In the genomic region with DNA sequence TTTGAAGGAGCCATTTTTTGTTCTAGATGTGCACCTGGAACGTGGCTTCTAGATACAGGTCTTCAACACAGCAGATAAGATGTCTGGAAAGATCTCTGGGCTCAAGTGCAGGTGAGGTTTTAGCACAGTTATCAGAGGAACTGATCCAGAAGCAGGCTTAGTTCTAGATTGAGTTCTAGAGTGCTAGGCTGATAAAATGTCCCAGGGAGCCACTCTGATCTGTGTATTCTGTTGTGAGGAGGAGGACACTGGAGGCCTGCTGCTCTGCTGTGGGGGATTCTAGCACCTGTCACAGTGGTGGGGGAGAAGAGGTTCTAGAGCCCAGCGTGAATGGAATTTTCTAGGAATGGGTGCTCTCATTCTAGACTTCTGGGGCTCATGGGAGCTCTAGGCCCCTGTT, we compare ENCODE assay signal across 11 cellular contexts. TPM values are rescaled to one million over a fixed set of nuclear protein-coding genes. Genes with fewer than 3 reads are reported as not detected.
"Had no signal": no experiment of that assay in that cellular context is flagged by ENCODE, and none has a peak within 500 bp of the region (broad histone marks: within the 10 kb centered on the region; RNA-seq: fewer than 3 reads in every experiment).

No MANE protein-coding gene starts in this region.

- H3K36me3 ChIP-seq: HAP-1 had no signal

- DNase-seq: GM23248, GOT3, HFFc6, IMR-90, KBM-7 had no signal

- H3K4me2 ChIP-seq: KMS-11 had no signal

- H3K27ac ChIP-seq: GM23248, HL-60, KMS-11 had no signal

- H3K4me1 ChIP-seq: HAP-1 had no signal

- H3K9ac ChIP-seq: GM23248, KMS-11 had no signal

- H2AFZ ChIP-seq: GM23248 had no signal

- H3K4me3 ChIP-seq: GM23248, HAP-1 had no signal

- H3K9me3 ChIP-seq: HAP-1 had no signal

- ATAC-seq: HCT116 had no signal

RNA-seq across cellular contexts. Expression of a gene that starts 12.0 kb away (rescaled TPM):
- total RNA-seq: GM23248, HFFc6, HT1080, IMR-90 had no signal
- polyA plus RNA-seq: GM23248, IMR-90 had no signal

RNA-seq across cellular contexts. Expression of a gene that starts 30.3 kb away (rescaled TPM):
- total RNA-seq: GM23248, H4, HFFc6, HT1080, IMR-90 had no signal
- polyA plus RNA-seq: GM23248, IMR-90 had no signal

RNA-seq across cellular contexts. Expression of a gene that starts 53.8 kb away (rescaled TPM):
- total RNA-seq: GM23248, H4, HFFc6, HT1080, IMR-90 had no signal
- polyA plus RNA-seq: GM23248, IMR-90 had no signal
